In genomic region chr1:165854101-165854845, GRCh38 we compare ENCODE assay signal across 8 cellular contexts. TPM values are rescaled to one million over a fixed set of nuclear protein-coding genes. Genes with fewer than 3 reads are reported as not detected.
DNase-seq lines count a peak whose midpoint lies in the region; ATAC-seq and TF ChIP-seq lines count a peak whose summit lies in the region.

No MANE protein-coding gene starts in this region.

- no peaks in the 10 kb centered on the region for H3K36me3 ChIP-seq in gastrocnemius medialis

- in situ Hi-C loops in gastrocnemius medialis (cut with MboI; ENCODE audit: low sequenced_read_pairs in 4 of 4): no loop called here

- no peak for TF ChIP-seq CTCF in gastrocnemius medialis (IDR thresholded peaks at IDR 0.05 in 4 of 5, conservative IDR thresholded peaks at IDR 0.05 in 1 of 5)

- no peak for TF ChIP-seq POLR2A in gastrocnemius medialis (IDR thresholded peaks at IDR 0.05)

- H3K27ac ChIP-seq in epithelial cell of prostate (peak overlapping the region; percentile 31), gastrocnemius medialis (peak overlapping the region; percentile 3 to 63 (median 14))

- intact Hi-C loops in gastrocnemius medialis (cut with DNase I; ENCODE audit: low total_unique reads): no loop called here

- peaks cover 70 to 71% of the 10 kb centered on the region in 2 donors for H3K4me1 ChIP-seq in gastrocnemius medialis

- no peaks in the 10 kb centered on the region for H3K27me3 ChIP-seq in gastrocnemius medialis

- H3K9me3 ChIP-seq in gastrocnemius medialis: no peaks in the 10 kb centered on the region

- peak; percentile 27 for ATAC-seq in GM18868 (IDR thresholded peaks at IDR 0.05; ENCODE audit: unreplicated experiment)
- no peak for ATAC-seq in gastrocnemius medialis

- H3K4me3 ChIP-seq in gastrocnemius medialis: no peak overlapping the region

- DNase-seq in NOMO-1 treated with DMSO at 0.1 percent for 48 hours (lab: John Stamatoyannopoulos, UW; ENCODE audit: unreplicated experiment): peak; percentile 80
- peak; percentile 52 for DNase-seq in epithelial cell of prostate (ENCODE audit: low read depth, low spot score)
- DNase-seq in gastrocnemius medialis: no peak
- no peak for DNase-seq in central memory CD4-positive, alpha-beta T cell
- DNase-seq in Ammon's horn (ENCODE audit: low spot score): no peak
- no peak for DNase-seq in activated CD4-positive, alpha-beta T cell treated with anti-CD3 and anti-CD28 coated beads, Interleukin-2, amount 50 U/mL, for 1 hour
- DNase-seq in NK-92 treated with Interleukin-12 subunit alpha and Interleukin-12 subunit beta, amount 100 ng/mL, for 24 hours (lab: John Stamatoyannopoulos, UW): no peak

RNA-seq across cellular contexts. Expression of gene UCK2, which starts 26.9 kb away (rescaled TPM):
- total RNA-seq in gastrocnemius medialis: 10 to 100 TPM; 14.0 to 32.7 (median 24.1) TPM

Comparison
In these comparisons a context has a peak if more than half of its experiments do, and no peak if none do; other contexts are left out.
1. DNase-seq: peak in NOMO-1 treated with DMSO at 0.1 percent for 48 hours (single experiment) and epithelial cell of prostate (single experiment); none in gastrocnemius medialis (0 of 2), central memory CD4-positive, alpha-beta T cell (single experiment), Ammon's horn (single experiment), activated CD4-positive, alpha-beta T cell treated with anti-CD3 and anti-CD28 coated beads, Interleukin-2, amount 50 U/mL, for 1 hour (single experiment) and NK-92 treated with Interleukin-12 subunit alpha and Interleukin-12 subunit beta, amount 100 ng/mL, for 24 hours (single experiment).